Comparison of ENCODE assay signal across 14 cellular contexts in the genomic region with DNA sequence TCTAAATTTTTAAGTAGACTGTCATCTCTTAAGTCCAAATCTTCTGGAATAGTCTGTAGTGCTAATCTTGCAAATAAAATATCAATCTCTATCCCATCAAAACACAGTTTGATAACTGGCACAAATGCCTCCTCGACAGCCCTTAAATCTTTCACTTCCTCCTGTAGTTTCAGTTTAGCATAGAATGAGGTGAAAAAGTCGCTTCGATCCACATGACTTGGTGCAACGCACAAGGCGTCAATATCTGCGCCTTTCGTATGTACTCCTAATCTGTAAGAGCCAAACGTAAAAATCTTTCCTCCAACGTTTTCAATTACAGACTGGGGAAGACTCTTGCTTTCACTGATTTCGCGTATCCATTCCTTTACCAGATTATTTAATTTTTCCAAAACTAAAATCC. TPM values are rescaled to one million over a fixed set of nuclear protein-coding genes. Genes with fewer than 3 reads are reported as not detected.
DNase-seq lines count a peak whose midpoint lies in the region; ATAC-seq and TF ChIP-seq lines count a peak whose summit lies in the region.
"Had no signal": no experiment of that assay in that cellular context is flagged by ENCODE, and none has a peak within 500 bp of the region (broad histone marks: within the 10 kb centered on the region; RNA-seq: fewer than 3 reads in every experiment).

No MANE protein-coding gene starts in this region.

- POLR2A ChIA-PET in CD8-positive, alpha-beta T cell (lab: Charles Lee), result no interaction called here

- intact Hi-C loops in CD8-positive, alpha-beta T cell (cut with DNase I, micrococcal nuclease), result no loop called here
- intact Hi-C loops in posterior cingulate gyrus (cut with DNase I), result no loop called here

- ATAC-seq in CD8-positive, alpha-beta T cell, result no peak
- ATAC-seq in natural killer cell treated with Interleukin-12 subunit alpha and Interleukin-12 subunit beta and Interleukin-15 and Interleukin-18, amount 100 ng/mL, for 72 hours, result no peak
- ATAC-seq: K562, SK-N-SH treated with all-trans-retinoic acid at 6 μM for 48 hours had no signal

- peaks cover 14% of the 10 kb centered on the region for H3K27me3 ChIP-seq in CD8-positive, alpha-beta T cell (ENCODE audit: insufficient read depth, low read length)
- peaks cover 56% of the 10 kb centered on the region for H3K27me3 ChIP-seq in HUES64 (ENCODE audit: insufficient read depth, low read length)
- H3K27me3 ChIP-seq in ectodermal cell (ENCODE audit: control insufficient read depth, insufficient read depth, low read length, poor library complexity, severe bottlenecking), result peaks cover 34% of the 10 kb centered on the region
- H3K27me3 ChIP-seq: BLaER1 treated with 17β-estradiol and CSF1 and Interleukin-3, amounts not matched to agents 10 nM and 100 nM had no signal

- peaks cover 31% of the 10 kb centered on the region for H3K27me3 Mint-ChIP-seq in CD8-positive, alpha-beta T cell (ENCODE audit: low read depth)
- H3K27me3 Mint-ChIP-seq in natural killer cell treated with Interleukin-12 subunit alpha and Interleukin-12 subunit beta and Interleukin-15 and Interleukin-18, amount 100 ng/mL, for 72 hours, result peaks cover 33 to 65% of the 10 kb centered on the region in 2 donors

- TF ChIP-seq CTCF in CD8-positive, alpha-beta T cell (IDR thresholded peaks at IDR 0.05), result no peak

- no peaks in the 10 kb centered on the region for H3K4me1 ChIP-seq in CD8-positive, alpha-beta T cell (ENCODE audit: insufficient read depth, low read length)
- H3K4me1 ChIP-seq in HUES64 (ENCODE audit: insufficient read depth, low read length) (no peaks in the 10 kb centered on the region), ectodermal cell (ENCODE audit: control insufficient read depth, insufficient read depth, low read length) (no peaks in the 10 kb centered on the region)

- H3K9me3 Mint-ChIP-seq in CD8-positive, alpha-beta T cell, result peaks cover 11% of the 10 kb centered on the region
- H3K9me3 Mint-ChIP-seq in natural killer cell treated with Interleukin-12 subunit alpha and Interleukin-12 subunit beta and Interleukin-15 and Interleukin-18, amount 100 ng/mL, for 72 hours, result no peaks in the 10 kb centered on the region

- H3K27ac ChIP-seq in CD8-positive, alpha-beta T cell (ENCODE audit: low read depth, low read length), result no peak overlapping the region
- no peak overlapping the region; the same call in 1 of the 2 replicates for H3K27ac ChIP-seq in HUES64 (ENCODE audit: low read depth, low read length)
- H3K27ac ChIP-seq in ectodermal cell (ENCODE audit: insufficient read depth, low read depth, low read length, poor library complexity, severe bottlenecking), result no peak overlapping the region
- H3K27ac ChIP-seq: BLaER1 treated with 17β-estradiol and CSF1 and Interleukin-3, amounts not matched to agents 10 nM and 100 nM; neutrophil had no signal

- peak overlapping the region; percentile 71 for H3K27ac Mint-ChIP-seq in CD8-positive, alpha-beta T cell
- peak overlapping the region in 1 of 2 donors; percentile 45 for H3K27ac Mint-ChIP-seq in natural killer cell treated with Interleukin-12 subunit alpha and Interleukin-12 subunit beta and Interleukin-15 and Interleukin-18, amount 100 ng/mL, for 72 hours

- H3K4me3 Mint-ChIP-seq in CD8-positive, alpha-beta T cell, result peak overlapping the region; percentile 74
- H3K4me3 Mint-ChIP-seq in natural killer cell treated with Interleukin-12 subunit alpha and Interleukin-12 subunit beta and Interleukin-15 and Interleukin-18, amount 100 ng/mL, for 72 hours, result peak overlapping the region; percentile 68

- no peaks in the 10 kb centered on the region for H3K36me3 Mint-ChIP-seq in CD8-positive, alpha-beta T cell
- H3K36me3 Mint-ChIP-seq in natural killer cell treated with Interleukin-12 subunit alpha and Interleukin-12 subunit beta and Interleukin-15 and Interleukin-18, amount 100 ng/mL, for 72 hours, result peaks cover 7% of the 10 kb centered on the region

- no peaks in the 10 kb centered on the region for H3K36me3 ChIP-seq in CD8-positive, alpha-beta T cell (ENCODE audit: insufficient read depth, low read length)
- H3K36me3 ChIP-seq in HUES64 (ENCODE audit: insufficient read depth, low read length) (no peaks in the 10 kb centered on the region), ectodermal cell (ENCODE audit: control insufficient read depth, insufficient read depth, low read length) (no peaks in the 10 kb centered on the region)
- H3K36me3 ChIP-seq: neutrophil had no signal

- H3K4me1 Mint-ChIP-seq in CD8-positive, alpha-beta T cell (ENCODE audit: low read depth), result peaks cover 6% of the 10 kb centered on the region
- H3K4me1 Mint-ChIP-seq in natural killer cell treated with Interleukin-12 subunit alpha and Interleukin-12 subunit beta and Interleukin-15 and Interleukin-18, amount 100 ng/mL, for 72 hours (ENCODE audit: low read depth in 2 of 2), result peaks cover 6 to 16% of the 10 kb centered on the region in 2 donors

- H3K4me3 ChIP-seq in CD8-positive, alpha-beta T cell (ENCODE audit: low read depth, low read length), result peak overlapping the region; percentile 30
- peak overlapping the region; percentile 59 for H3K4me3 ChIP-seq in HUES64 (ENCODE audit: low read length)
- H3K4me3 ChIP-seq in ectodermal cell (ENCODE audit: insufficient read depth, low read depth, low read length), result peak overlapping the region; percentile 34
- H3K4me3 ChIP-seq: BLaER1 treated with 17β-estradiol and CSF1 and Interleukin-3, amounts not matched to agents 10 nM and 100 nM; K562 had no signal

- CTCF ChIA-PET in CD8-positive, alpha-beta T cell (lab: Charles Lee), result no interaction called here

- WGBS in HUES64, result 82% methylated on average over 11 of the region's 11 CpGs
- 87 to 88% methylated on average over 11 of the region's 11 CpGs for WGBS in ectodermal cell, 2 experiments

- H3K9ac ChIP-seq in HUES64 (ENCODE audit: low read depth, low read length), result 0 out of 2 replicates have a peak overlapping the region, but pooled peaks have one; percentile 71
- H3K9ac ChIP-seq: BLaER1 treated with 17β-estradiol and CSF1 and Interleukin-3, amounts not matched to agents 10 nM and 100 nM had no signal

- H3K9me3 ChIP-seq in CD8-positive, alpha-beta T cell (ENCODE audit: low read length), result no peaks in the 10 kb centered on the region
- H3K9me3 ChIP-seq in HUES64 (ENCODE audit: insufficient read depth, low read depth, low read length), result peaks cover 30% of the 10 kb centered on the region; the same call in 1 of the 2 replicates
- no peaks in the 10 kb centered on the region for H3K9me3 ChIP-seq in ectodermal cell (ENCODE audit: control insufficient read depth, low read length)

- no peak for DNase-seq in CD8-positive, alpha-beta T cell
- DNase-seq in natural killer cell treated with Interleukin-12 subunit alpha and Interleukin-12 subunit beta and Interleukin-15 and Interleukin-18, amount 100 ng/mL, for 72 hours (ENCODE audit: low spot score), result no peak
- DNase-seq in stimulated activated CD8-positive, alpha-beta memory T cell treated with anti-CD3 and anti-CD28 coated beads, Interleukin-4, amount 100 ng/mL, for 48 hours, result no peak
- no peak for DNase-seq in posterior cingulate gyrus
- no peak for DNase-seq in occipital lobe (lab: John Stamatoyannopoulos, UW)
- DNase-seq in retina, result no peak
- DNase-seq: kidney glomerular epithelial cell, NCI-H1930 had no signal

RNA-seq across cellular contexts. Expression of gene PAPOLB, which starts 0.6 kb away (rescaled TPM):
- total RNA-seq in CD8-positive, alpha-beta T cell, result not detected
- 0.10 TPM for polyA plus RNA-seq in HUES64 (2013, experiment 1 of 2)
- 0.06 TPM for polyA plus RNA-seq in HUES64 (2013, experiment 2 of 2)
- polyA plus RNA-seq in ectodermal cell (2013, experiment 1 of 4), result 0.11 TPM
- polyA plus RNA-seq in ectodermal cell (2013, experiment 2 of 4), result 0.09 TPM
- polyA plus RNA-seq in ectodermal cell (2013, experiment 3 of 4), result not detected
- 0.08 TPM for polyA plus RNA-seq in ectodermal cell (2013, experiment 4 of 4)
- total RNA-seq in natural killer cell treated with Interleukin-12 subunit alpha and Interleukin-12 subunit beta and Interleukin-15 and Interleukin-18, amount 100 ng/mL, for 72 hours, result under 1 TPM in 1 of 2 donors, not detected in 1; 0.10 TPM
- 0.94 TPM for total RNA-seq in occipital lobe

RNA-seq across cellular contexts. Expression of gene RADIL, which starts 22.3 kb away (rescaled TPM):
- not detected for total RNA-seq in CD8-positive, alpha-beta T cell
- 4.4 TPM for polyA plus RNA-seq in HUES64 (2013, experiment 1 of 2)
- polyA plus RNA-seq in HUES64 (2013, experiment 2 of 2), result 6.9 TPM
- 11.6 TPM for polyA plus RNA-seq in ectodermal cell (2013, experiment 1 of 4)
- polyA plus RNA-seq in ectodermal cell (2013, experiment 2 of 4), result 9.9 TPM
- 8.8 TPM for polyA plus RNA-seq in ectodermal cell (2013, experiment 3 of 4)
- 10.4 TPM for polyA plus RNA-seq in ectodermal cell (2013, experiment 4 of 4)
- under 1 TPM in 1 of 2 donors, not detected in 1; 0.19 TPM for total RNA-seq in natural killer cell treated with Interleukin-12 subunit alpha and Interleukin-12 subunit beta and Interleukin-15 and Interleukin-18, amount 100 ng/mL, for 72 hours
- 2.3 TPM for total RNA-seq in occipital lobe
